ENCODE assay signal across 8 cellular contexts in the genomic region with DNA sequence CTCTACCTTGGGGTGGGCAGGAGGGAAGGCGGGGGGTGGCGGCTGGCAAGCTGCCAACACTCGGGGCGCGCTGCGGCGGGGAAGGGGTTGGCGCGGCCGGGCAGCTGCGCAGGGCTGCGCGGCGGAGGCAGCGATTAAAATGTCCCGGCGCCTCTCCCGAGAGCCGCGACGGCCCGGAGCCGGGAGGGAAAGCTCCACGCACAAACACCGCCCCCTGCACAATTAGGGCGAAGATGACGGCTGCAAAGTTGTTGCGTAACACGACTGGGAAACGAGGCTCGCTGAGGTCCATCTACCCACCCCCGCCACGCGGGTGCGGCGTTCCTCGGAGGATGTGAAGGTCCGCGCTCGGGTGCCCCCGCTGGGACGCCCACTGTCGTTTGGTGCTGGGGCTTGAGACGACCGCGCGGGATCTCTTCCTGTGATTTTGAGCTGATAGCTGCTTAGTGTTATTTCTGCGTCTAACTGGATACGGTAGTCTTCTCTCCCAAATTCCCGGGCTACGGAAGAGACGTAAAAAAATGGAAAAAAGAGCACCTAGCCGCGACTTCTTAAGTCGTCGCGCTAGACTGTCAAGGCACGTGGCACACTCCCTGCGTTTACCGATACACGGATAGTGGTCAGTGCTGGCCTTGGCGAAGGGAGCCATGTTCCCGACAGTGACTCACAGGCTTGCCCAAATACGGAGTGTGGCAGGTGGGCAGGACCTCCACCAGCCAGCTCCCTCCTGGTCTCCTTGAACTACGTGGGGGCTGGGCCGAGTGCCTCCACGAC. TPM values are rescaled to one million over a fixed set of nuclear protein-coding genes. Genes with fewer than 3 reads are reported as not detected.
DNase-seq lines count a peak whose midpoint lies in the region; TF ChIP-seq lines count a peak whose summit lies in the region.

No MANE protein-coding gene starts in this region.

- intact Hi-C loops in left ventricle myocardium inferior (cut with micrococcal nuclease) (loop anchor here (5.0 to 10.0 kb wide), 2 partner anchors 387 to 510 kb away; no protein-coding TSS in a partner anchor), posterior cingulate gyrus (cut with DNase I) (loop anchor here (10.0 kb wide), 1 partner anchor 230 kb away; no protein-coding TSS in a partner anchor)

- H3K4me3 ChIP-seq in left ventricle myocardium inferior (peak overlapping the region; percentile 93), urinary bladder (ENCODE audit: low read depth, low read length) (peak overlapping the region; percentile 94)

- DNase-seq in SKM-1 treated with dmso at 0.1 percent for 144 hours (lab: John Stamatoyannopoulos, UW; ENCODE audit: unreplicated experiment) (peak; percentile 18), SKM-1 (lab: John Stamatoyannopoulos, UW; ENCODE audit: unreplicated experiment) (no peak), HT-29 (ENCODE audit: low spot score) (peak; percentile 45), SW 1271 (lab: John Stamatoyannopoulos, UW) (peak; percentile 17 to 54), left ventricle myocardium inferior (peak; percentile 85), posterior cingulate gyrus (peak; percentile 59 to 96 (median 72))

- peak; percentile 23 for TF ChIP-seq CTCF in left ventricle myocardium inferior (IDR thresholded peaks at IDR 0.05; ENCODE audit: borderline replicate concordance)

- no peaks in the 10 kb centered on the region for H3K9me3 ChIP-seq in left ventricle myocardium inferior (replicated peaks)

- 1% methylated on average over 67 of the region's 67 CpGs for WGBS in urinary bladder

- no peaks in the 10 kb centered on the region for H3K27me3 ChIP-seq in left ventricle myocardium inferior (ENCODE audit: low read depth)

- H3K4me1 ChIP-seq in left ventricle myocardium inferior (peaks cover 50% of the 10 kb centered on the region), urinary bladder (ENCODE audit: insufficient read depth) (no peaks in the 10 kb centered on the region)

- H3K27ac ChIP-seq in angular gyrus (ENCODE audit: low read depth, low read length) (peak overlapping the region; percentile 31), left ventricle myocardium inferior (replicated peaks) (peak overlapping the region; percentile 97), urinary bladder (ENCODE audit: low read depth) (peak overlapping the region; percentile 99)

- H3K36me3 ChIP-seq in left ventricle myocardium inferior (no peaks in the 10 kb centered on the region), urinary bladder (ENCODE audit: insufficient read depth) (no peaks in the 10 kb centered on the region)

RNA-seq across cellular contexts. Expression of a gene that starts 1.0 kb away (rescaled TPM):
- total RNA-seq in HT-29 (2014; rRNA removed; shearing (Covaris generic)): 1.2 and 1.4 TPM in 2 replicates
- total RNA-seq in left ventricle myocardium inferior (25.6 TPM), urinary bladder (14.9 TPM)
- polyA plus RNA-seq in urinary bladder: 50.1 TPM

Comparison
In these comparisons a context has a peak if more than half of its experiments do, and no peak if none do; other contexts are left out.
1. H3K27ac ChIP-seq: peak in every context shown above with its lines; median percentile 99 in urinary bladder; 97 in left ventricle myocardium inferior; 31 in angular gyrus.